Comparison of ENCODE assay signal across 10 cellular contexts in the genomic region with DNA sequence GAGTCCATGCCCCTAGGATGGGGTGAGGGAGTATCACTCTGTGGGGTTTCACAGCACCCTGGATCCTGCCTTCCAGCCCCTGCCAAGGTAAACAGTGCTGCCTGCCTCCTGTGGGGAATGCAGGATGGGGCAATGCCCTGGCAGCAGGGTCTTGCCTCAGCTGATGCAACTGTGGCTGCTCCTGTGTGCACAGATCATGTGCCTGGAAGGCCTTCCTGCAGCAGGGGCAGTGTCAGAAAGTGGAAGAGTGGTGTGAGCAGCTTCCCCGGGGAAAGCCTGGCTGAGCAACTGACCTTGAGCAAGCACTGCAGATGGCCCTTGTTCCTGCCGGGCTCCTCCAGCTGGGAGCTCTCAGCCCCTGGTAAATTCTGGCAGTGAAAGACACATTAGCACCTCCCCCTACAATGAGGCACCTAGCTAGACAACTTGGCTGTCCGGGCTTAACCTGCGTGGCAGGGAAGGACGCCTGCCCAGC. TPM values are rescaled to one million over a fixed set of nuclear protein-coding genes. Genes with fewer than 3 reads are reported as not detected.
DNase-seq lines count a peak whose midpoint lies in the region; ATAC-seq, FAIRE-seq and TF ChIP-seq lines count a peak whose summit lies in the region.
"Had no signal": no experiment of that assay in that cellular context is flagged by ENCODE, and none has a peak within 500 bp of the region (broad histone marks: within the 10 kb centered on the region; RNA-seq: fewer than 3 reads in every experiment).

No MANE protein-coding gene starts in this region.

- FAIRE-seq in urothelium cell line (lab: Jason Lieb, UNC): no peak

- BruUV-seq in Panc1 (replicated peaks; lab: Mats Ljungman, UMichigan): no TSS peak

- H3K4me1 ChIP-seq in Panc1 (ENCODE audit: control insufficient read depth, insufficient read depth, low read length): peaks cover 11% of the 10 kb centered on the region

- intact Hi-C loops in Panc1 (cut with micrococcal nuclease; ENCODE audit: unreplicated experiment): no loop called here
- intact Hi-C loops in posterior vena cava (cut with DNase I): no loop called here

- CTCF ChIA-PET in Panc1 (lab: Charles Lee): no interaction called here

- peak overlapping the region; percentile 20; the same call in 1 of the 2 replicates for H3K27ac ChIP-seq in Panc1 (ENCODE audit: low read length)

- H3K36me3 ChIP-seq in Panc1 (ENCODE audit: control insufficient read depth, insufficient read depth, low read length): no peaks in the 10 kb centered on the region; the same call in none of the 2 replicates

- 0 out of 2 replicates have a peak, but pooled peaks have one; percentile 9 for ATAC-seq in Panc1
- no peak for ATAC-seq in GM19328 (IDR thresholded peaks at IDR 0.05; ENCODE audit: unreplicated experiment)
- ATAC-seq in GM21528 (IDR thresholded peaks at IDR 0.05; ENCODE audit: low FRiP score, unreplicated experiment): no peak

- no peaks in the 10 kb centered on the region for H3K27me3 ChIP-seq in Panc1 (ENCODE audit: control insufficient read depth, insufficient read depth, low read length)

- DNase-seq in GF-D8 (lab: John Stamatoyannopoulos, UW) (peak; percentile 32), Panc1 (ENCODE audit: low read depth, low spot score) (no peak), foreskin fibroblast (peak; percentile 64 to 88), skeletal muscle cell (ENCODE audit: low read depth) (peak; percentile 64), urothelium cell line (ENCODE audit: low spot score) (no peak), posterior vena cava (ENCODE audit: low spot score) (no peak)
- DNase-seq: activated B cell treated with CpG ODN at 0.5 μM for 24 hours, NCI-H2081 treated with DMSO at 0.1 percent for 48 hours had no signal

- no peaks in the 10 kb centered on the region for H3K9me3 ChIP-seq in Panc1 (ENCODE audit: control insufficient read depth, insufficient read depth, low read depth, low read length)

- H3K4me3 ChIP-seq in Panc1 (ENCODE audit: low read depth in 2 of 2, low read length in 2 of 2) (no peak overlapping the region), foreskin fibroblast (ENCODE audit: low read depth in 1 of 2, low read length in 2 of 2) (no peak overlapping the region), skeletal muscle cell (ENCODE audit: low read depth, low read length) (no peak overlapping the region)

- in situ Hi-C loops in Panc1 (cut with HindIII; ENCODE audit: low pct_unique_long_range_greater_than_20kb, low sequenced_read_pairs): no loop called here

- no peak for TF ChIP-seq CTCF in Panc1 (IDR thresholded peaks at IDR 0.05)
- TF ChIP-seq CTCF in foreskin fibroblast (IDR thresholded peaks at IDR 0.05; ENCODE audit: low read depth, low read length): no peak

- POLR2A ChIA-PET in Panc1 (lab: Charles Lee): no interaction called here

RNA-seq across cellular contexts. Expression of a gene that starts 9.9 kb away (rescaled TPM):
- total RNA-seq in Panc1 (2021; ENCODE audit: unreplicated experiment) (51.5 TPM), posterior vena cava (10 to 100 TPM; 13.0 to 18.3 TPM)
- 62.3 TPM for polyA plus RNA-seq in Panc1 (2012; ENCODE audit: insufficient read length)

Comparison
In these comparisons a context has a peak if more than half of its experiments do, and no peak if none do; other contexts are left out.
1. DNase-seq: peak in GF-D8 (single experiment), foreskin fibroblast (2 of 2) and skeletal muscle cell (single experiment); none in Panc1 (single experiment), urothelium cell line (single experiment) and posterior vena cava (single experiment).